2 cellular contexts compared by ENCODE assay signal in the genomic region with DNA sequence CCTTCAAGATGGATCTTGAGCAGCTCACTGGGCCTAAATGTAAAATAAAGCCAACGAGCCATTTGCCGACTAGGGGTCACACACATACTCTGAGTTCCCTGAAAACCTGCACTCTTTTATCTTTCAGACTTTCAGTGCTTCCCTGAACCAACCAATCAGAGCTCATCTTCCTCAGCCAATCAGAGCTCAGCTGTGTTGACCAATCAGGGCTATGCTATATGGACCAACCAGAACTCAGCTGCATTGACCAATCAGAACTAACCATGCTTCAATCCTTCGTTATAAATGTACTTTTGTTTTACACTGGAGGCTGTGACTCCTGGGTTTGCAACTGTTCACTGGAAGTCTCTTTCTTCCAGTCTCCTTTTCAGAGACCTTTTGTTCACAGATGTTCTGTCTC.
A peak's percentile ranks its signal among the peaks of the same experiment; 100 is the strongest.
TF ChIP-seq lines count a peak whose summit lies in the region.

No MANE protein-coding gene starts in this region.

TF ChIP-seq in A549, 52 proteins besides CTCF, POLR2A, EP300 and RAD21:
- TF ChIP-seq EHMT2 (IDR thresholded peaks at IDR 0.05; ENCODE audit: low read depth) (no peak), MAZ (IDR thresholded peaks at IDR 0.05; ENCODE audit: borderline replicate concordance, low read depth, low read length) (no peak), BHLHE40 (IDR thresholded peaks at IDR 0.05; ENCODE audit: low read depth, low read length) (no peak)

TF ChIP-seq in H1, 55 proteins besides CTCF, POLR2A, EP300 and RAD21:
- TF ChIP-seq RXRA (IDR thresholded peaks at IDR 0.05; ENCODE audit: insufficient read depth, low read depth, low read length), result no peak
- TF ChIP-seq KDM5A (IDR thresholded peaks at IDR 0.05; ENCODE audit: low read length), result no peak
- no peak for TF ChIP-seq JUND (IDR thresholded peaks at IDR 0.05; ENCODE audit: low read length)
- no peak for TF ChIP-seq GTF2F1 (IDR thresholded peaks at IDR 0.05; ENCODE audit: borderline replicate concordance, low read depth, low read length)
- TF ChIP-seq SP1 (IDR thresholded peaks at IDR 0.05; ENCODE audit: low read depth, low read length), result 0 out of 2 replicates have a peak, but pooled peaks have one; percentile 7
- no peak for TF ChIP-seq RFX5 (IDR thresholded peaks at IDR 0.05; ENCODE audit: borderline replicate concordance, low read depth, low read length)
